Comparison of ENCODE assay signal across 8 cellular contexts in genomic region chr15:50685976-50686467, GRCh38. TPM values are rescaled to one million over a fixed set of nuclear protein-coding genes. Genes with fewer than 3 reads are reported as not detected.
DNase-seq lines count a peak whose midpoint lies in the region; ATAC-seq and TF ChIP-seq lines count a peak whose summit lies in the region.

No MANE protein-coding gene starts in this region.

- no peak overlapping the region for H4K91ac ChIP-seq in neuronal stem cell (ENCODE audit: low read depth, low read length, poor library complexity)

- H3K4ac ChIP-seq in neuronal stem cell (ENCODE audit: low read length) = no peak overlapping the region

- TF ChIP-seq CTCF in CD14-positive monocyte (IDR thresholded peaks at IDR 0.05) (no peak), PC-9 (conservative IDR thresholded peaks at IDR 0.05) (no peak), fibroblast of villous mesenchyme (IDR thresholded peaks at IDR 0.05; ENCODE audit: insufficient read depth, low read depth, low read length) (no peak), testis (IDR thresholded peaks at IDR 0.05) (no peak)

- TF ChIP-seq POLR2A in testis (IDR thresholded peaks at IDR 0.05) = no peak

- DNase-seq in CD14-positive monocyte (ENCODE audit: low spot score) (no peak), PC-9 (peak; percentile 49 to 55), fibroblast of villous mesenchyme (ENCODE audit: low read depth) (peak; percentile 56), neuronal stem cell (ENCODE audit: low spot score) (no peak), testis (peak; percentile 78)
- peak; percentile 49 for DNase-seq in activated effector memory CD4-positive, alpha-beta T cell treated with Interleukin-2 at 50 U/mL for 16 hours

- H3K27me3 Mint-ChIP-seq in CD14-positive monocyte (ENCODE audit: low read depth in 3 of 3) = peaks cover 0 to 2% (median 0%) of the 10 kb centered on the region in 3 donors

- no TSS peak for BruUV-seq in PC-9 (replicated peaks; lab: Mats Ljungman, UMichigan)

- CTCF ChIA-PET in PC-9 (lab: Charles Lee) = no interaction called here

- H3K4me3 ChIP-seq in PC-9 (peak overlapping the region; percentile 90), fibroblast of villous mesenchyme (ENCODE audit: low read depth, low read length) (peak overlapping the region; percentile 97), neuronal stem cell (ENCODE audit: low read length in 2 of 2) (peak overlapping the region; percentile 88 to 94), testis (peak overlapping the region; percentile 80 to 98)

- H3K9me3 ChIP-seq in PC-9 (ENCODE audit: insufficient read depth, low read depth) (no peaks in the 10 kb centered on the region), neuronal stem cell (replicated peaks in 1 of 2; ENCODE audit: control insufficient read depth in 2 of 2, insufficient read depth in 1 of 2, low read depth in 1 of 2, low read length in 2 of 2) (no peaks in the 10 kb centered on the region), testis (no peaks in the 10 kb centered on the region)

- peaks cover 9% of the 10 kb centered on the region; the same call in 1 of the 2 replicates for H3F3A ChIP-seq in PC-9 (ENCODE audit: insufficient read depth, low read depth)

- no peaks in the 10 kb centered on the region; the same call in 1 of the 2 replicates for H4K20me1 ChIP-seq in PC-9 (ENCODE audit: insufficient read depth)

- H3K9me2 ChIP-seq in PC-9 (ENCODE audit: insufficient read depth) = no peaks in the 10 kb centered on the region

- peak overlapping the region; percentile 92 for H3K9ac ChIP-seq in neuronal stem cell (ENCODE audit: low read depth, low read length, poor library complexity)

- no peaks in the 10 kb centered on the region for H3K27me3 ChIP-seq in PC-9 (ENCODE audit: insufficient read depth, low read depth)
- no peaks in the 10 kb centered on the region for H3K27me3 ChIP-seq in neuronal stem cell (ENCODE audit: control insufficient read depth in 3 of 3, insufficient read depth in 3 of 3, low read depth in 1 of 3, low read length in 3 of 3)
- no peaks in the 10 kb centered on the region for H3K27me3 ChIP-seq in testis

- POLR2A ChIA-PET in PC-9 (lab: Charles Lee; ENCODE audit: unreplicated experiment) = interaction anchor here (0.6 to 0.8 kb wide), 2 partner anchors 130 to 195 kb away, joined by 5 to 7 read pairs; no protein-coding TSS in a partner anchor

- H2BK5ac ChIP-seq in neuronal stem cell (ENCODE audit: low read length) = peak overlapping the region; percentile 44

- H4K8ac ChIP-seq in neuronal stem cell (ENCODE audit: low read depth, low read length) = no peak overlapping the region

- intact Hi-C loops in CD14-positive monocyte (cut with micrococcal nuclease) = loop anchor here (2.0 to 10.0 kb wide), 3 partner anchors 79 to 201 kb away; partner anchors contain the start of gene SPPL2A (in 2 of the 2)
- intact Hi-C loops in PC-9 (cut with micrococcal nuclease; ENCODE audit: unreplicated experiment) = no loop called here
- intact Hi-C loops in testis (cut with DNase I; ENCODE audit: low total_unique reads) = no loop called here

- H2AFZ ChIP-seq in PC-9 (peak overlapping the region; percentile 95), neuronal stem cell (ENCODE audit: low read length) (peak overlapping the region; percentile 100)

- peaks cover 8% of the 10 kb centered on the region for H3K79me1 ChIP-seq in neuronal stem cell (ENCODE audit: low read depth, low read length)

- peaks cover 49% of the 10 kb centered on the region for H3K79me2 ChIP-seq in PC-9 (ENCODE audit: low read depth)

- peak overlapping the region; percentile 89 for H3K27ac ChIP-seq in PC-9
- peak overlapping the region; percentile 94 for H3K27ac ChIP-seq in neuronal stem cell (replicated peaks; ENCODE audit: low read length)
- peak overlapping the region; percentile 74 to 93 for H3K27ac ChIP-seq in testis

- H3K4me1 Mint-ChIP-seq in CD14-positive monocyte = peaks cover 48% of the 10 kb centered on the region

- H3K14ac ChIP-seq in neuronal stem cell (ENCODE audit: low read length) = no peak overlapping the region

- no peak overlapping the region for H2AK5ac ChIP-seq in neuronal stem cell (ENCODE audit: low read depth, low read length)

- H3K9me3 Mint-ChIP-seq in CD14-positive monocyte = no peaks in the 10 kb centered on the region

- peaks cover 24% of the 10 kb centered on the region for H3K4me1 ChIP-seq in PC-9 (replicated peaks; ENCODE audit: insufficient read depth)
- H3K4me1 ChIP-seq in neuronal stem cell (ENCODE audit: control insufficient read depth in 2 of 2, insufficient read depth in 1 of 2, low read depth in 1 of 2, low read length in 2 of 2) = peaks cover 2 to 6% of the 10 kb centered on the region in 2 donors
- H3K4me1 ChIP-seq in testis = peaks cover 7% of the 10 kb centered on the region

- H3K4me2 ChIP-seq in PC-9 = peak overlapping the region; percentile 92
- peak overlapping the region; percentile 71 for H3K4me2 ChIP-seq in neuronal stem cell (ENCODE audit: insufficient read depth, low read length, poor library complexity, severe bottlenecking)

- H3K23ac ChIP-seq in neuronal stem cell (ENCODE audit: low read depth, low read length, poor library complexity) = peak overlapping the region; percentile 90

- peak overlapping the region; percentile 98 to 99 for H3K4me3 Mint-ChIP-seq in CD14-positive monocyte

- H3K36me3 Mint-ChIP-seq in CD14-positive monocyte = peaks cover 13 to 28% of the 10 kb centered on the region in 2 donors

- H2BK15ac ChIP-seq in neuronal stem cell (ENCODE audit: low read length) = no peak overlapping the region

- H3K36me3 ChIP-seq in PC-9 (ENCODE audit: low read depth) = no peaks in the 10 kb centered on the region
- peaks cover 0 to 38% of the 10 kb centered on the region in 2 donors for H3K36me3 ChIP-seq in neuronal stem cell (replicated peaks in 1 of 2; ENCODE audit: control insufficient read depth in 2 of 2, insufficient read depth in 2 of 2, low read length in 2 of 2)
- no peaks in the 10 kb centered on the region for H3K36me3 ChIP-seq in testis (ENCODE audit: low read depth, missing control alignments)

- H3K18ac ChIP-seq in neuronal stem cell (ENCODE audit: low read length) = peak overlapping the region; percentile 94

- no CpG with 5 or more reads among the region's 30 CpGs for WGBS in neuronal stem cell (ENCODE audit: extremely low coverage in 2 of 2, insufficient read length in 2 of 2, insufficient replicate concordance in 1 of 2), 2 donors
- 0% methylated on average over 19 to 30 of the region's 30 CpGs for WGBS in testis, 2 donors

- no peak overlapping the region for H2BK12ac ChIP-seq in neuronal stem cell (ENCODE audit: low read length)

- H3K27ac Mint-ChIP-seq in CD14-positive monocyte = peak overlapping the region; percentile 94 to 99 (median 99)

- no peak overlapping the region for H2BK120ac ChIP-seq in neuronal stem cell (ENCODE audit: low read depth, low read length)

- ATAC-seq in GM19324 (IDR thresholded peaks at IDR 0.05; ENCODE audit: low FRiP score, unreplicated experiment) (peak; percentile 54), HG03432 (IDR thresholded peaks at IDR 0.05; ENCODE audit: unreplicated experiment) (peak; percentile 66)

RNA-seq across cellular contexts. Expression of gene TRPM7, which starts 0.6 kb away (rescaled TPM):
- polyA plus RNA-seq in CD14-positive monocyte = 1 to 10 TPM; 5.5 to 8.1 TPM
- total RNA-seq in PC-9 (2021) = 33.6 and 40.3 TPM in 2 replicates
- total RNA-seq in fibroblast of villous mesenchyme = 58.3 and 69.5 TPM in 2 replicates
- polyA plus RNA-seq in neuronal stem cell (2013, experiment 1 of 2) = 10.5 TPM
- 10.5 TPM for polyA plus RNA-seq in neuronal stem cell (2013, experiment 2 of 2)
- total RNA-seq in testis = 10 to 100 TPM; 52.2 to 53.1 TPM
- polyA plus RNA-seq in testis (ENCODE audit: insufficient read depth, low read depth, low replicate concordance) = 18.1 TPM

Comparison
In these comparisons a context has a peak if more than half of its experiments do, and no peak if none do; other contexts are left out.
1. DNase-seq: peak in PC-9 (2 of 2), activated effector memory CD4-positive, alpha-beta T cell treated with Interleukin-2 at 50 U/mL for 16 hours (single experiment), fibroblast of villous mesenchyme (single experiment) and testis (single experiment); none in CD14-positive monocyte (single experiment) and neuronal stem cell (single experiment).
2. intact Hi-C loops: an anchor here in CD14-positive monocyte (2.0 to 10.0 kb wide); none called in PC-9 and testis.
3. Peak in every context shown above with its lines, with median percentiles within 50 percentile points of each other: H3K27ac ChIP-seq and H3K4me3 ChIP-seq.